In the genomic region with DNA sequence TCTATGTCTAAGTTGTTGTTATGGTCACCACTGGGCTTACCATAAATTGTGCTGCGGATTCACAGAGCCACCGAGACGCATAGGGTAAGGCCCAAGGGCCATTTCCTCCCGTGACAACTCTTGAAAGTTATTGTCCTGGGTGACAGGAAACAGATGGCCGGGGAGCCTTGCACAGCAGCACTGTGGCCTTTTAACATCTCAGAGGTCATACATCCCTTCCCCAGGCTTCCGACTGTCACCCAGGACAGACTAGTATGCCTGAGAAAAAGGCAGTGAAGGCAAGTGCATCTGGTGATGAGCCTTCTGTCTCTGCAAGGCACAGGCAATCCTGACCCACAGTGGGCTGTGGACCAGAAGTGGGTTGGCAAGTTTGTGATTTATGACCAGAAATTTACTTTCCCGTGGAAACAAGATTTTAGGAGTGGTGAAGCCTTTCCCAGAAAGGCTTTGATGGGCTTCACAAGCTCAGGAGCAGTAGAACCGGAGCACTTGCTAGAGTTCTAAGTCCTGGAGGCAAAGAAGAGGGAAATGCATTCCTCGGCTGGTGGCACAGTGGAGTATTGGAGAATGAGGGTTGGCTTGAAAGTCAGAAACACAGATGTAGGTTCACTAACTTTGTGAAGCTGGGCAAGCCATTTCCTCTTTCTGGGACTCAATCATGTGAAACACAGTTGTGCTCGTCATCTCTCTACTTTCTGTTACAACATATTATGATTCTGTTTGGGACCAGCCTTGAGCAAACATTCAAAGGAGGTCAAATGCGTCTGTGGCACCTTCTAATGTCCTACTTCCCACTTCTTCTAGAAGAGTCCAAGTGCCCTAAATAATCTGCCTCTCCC, we compare ENCODE assay signal across 9 cellular contexts. TPM values are rescaled to one million over a fixed set of nuclear protein-coding genes. Genes with fewer than 3 reads are reported as not detected.
DNase-seq lines count a peak whose midpoint lies in the region; ATAC-seq and TF ChIP-seq lines count a peak whose summit lies in the region.
"Had no signal": no experiment of that assay in that cellular context is flagged by ENCODE, and none has a peak within 500 bp of the region (broad histone marks: within the 10 kb centered on the region; RNA-seq: fewer than 3 reads in every experiment).

No MANE protein-coding gene starts in this region.

- no peaks in the 10 kb centered on the region for H3K36me3 ChIP-seq in mucosa of descending colon (ENCODE audit: low read depth)

- TF ChIP-seq CTCF in mucosa of descending colon (IDR thresholded peaks at IDR 0.05) (no peak), lower leg skin (IDR thresholded peaks at IDR 0.05) (no peak)

- 56 to 57% methylated on average over 11 of the region's 11 CpGs for WGBS in lower leg skin, 2 donors

- H3K4me1 ChIP-seq in mucosa of descending colon (ENCODE audit: low read depth), result no peaks in the 10 kb centered on the region

- intact Hi-C loops in mucosa of descending colon (cut with DNase I, micrococcal nuclease), result no loop called here
- intact Hi-C loops in lower leg skin (cut with DNase I; ENCODE audit: low total_unique reads), result no loop called here

- H3K4me3 ChIP-seq in mucosa of descending colon, result no peak overlapping the region
- no peak overlapping the region for H3K4me3 ChIP-seq in lower leg skin (ENCODE audit: low read depth, poor library complexity, severe bottlenecking)

- DNase-seq in KG1 (lab: John Stamatoyannopoulos, UW) (peak; percentile 12), mucosa of descending colon (no peak), NCI-H510A treated with DMSO at 0.1 percent for 48 hours (lab: John Stamatoyannopoulos, UW) (no peak), NCI-H2227 treated with DMSO at 0.1 percent for 48 hours (lab: John Stamatoyannopoulos, UW) (no peak), AG08395 (ENCODE audit: low spot score) (no peak), lower leg skin (ENCODE audit: low spot score in 2 of 2) (no peak)
- DNase-seq: caudate nucleus had no signal

- peak; percentile 79 for ATAC-seq in GM18858 (IDR thresholded peaks at IDR 0.05; ENCODE audit: unreplicated experiment)
- peak; percentile 73 for ATAC-seq in GM21825 (IDR thresholded peaks at IDR 0.05; ENCODE audit: unreplicated experiment)
- peak; percentile 86 for ATAC-seq in mucosa of descending colon

- TF ChIP-seq POLR2A in lower leg skin (IDR thresholded peaks at IDR 0.05), result no peak

- no peaks in the 10 kb centered on the region for H3K9me3 ChIP-seq in mucosa of descending colon

RNA-seq across cellular contexts. Expression of a gene that starts 2.0 kb away (rescaled TPM):
- total RNA-seq in mucosa of descending colon (under 1 TPM in 2 of 3 donors, not detected in 1; 0.09 to 0.14 TPM), lower leg skin (1 to 10 TPM in 1 of 4 donors, under 1 TPM in 3; 0.13 to 1.3 (median 0.54) TPM)

RNA-seq across cellular contexts. Expression of a gene that starts 14.6 kb away (rescaled TPM):
- total RNA-seq in mucosa of descending colon, result 1 to 10 TPM in 2 of 3 donors, under 1 TPM in 1; 0.87 to 4.4 (median 1.9) TPM
- total RNA-seq in lower leg skin, result 1 to 10 TPM; 2.8 to 4.3 (median 3.5) TPM
